ENCODE assay signal across 11 cellular contexts in genomic region chr17:47278561-47278960, GRCh38. TPM values are rescaled to one million over a fixed set of nuclear protein-coding genes. Genes with fewer than 3 reads are reported as not detected.
DNase-seq lines count a peak whose midpoint lies in the region; TF ChIP-seq lines count a peak whose summit lies in the region.
"Had no signal": no experiment of that assay in that cellular context is flagged by ENCODE, and none has a peak within 500 bp of the region (broad histone marks: within the 10 kb centered on the region; RNA-seq: fewer than 3 reads in every experiment).

No MANE protein-coding gene starts in this region.

- H3K4me1 Mint-ChIP-seq in IgD-negative memory B cell (peaks cover 34 to 46% (median 41%) of the 10 kb centered on the region in 3 donors), brain (peaks cover 45% of the 10 kb centered on the region), mesothelial cell of epicardium (peaks cover 36% of the 10 kb centered on the region)

- H3K4me3 Mint-ChIP-seq in IgD-negative memory B cell (peak overlapping the region in 3 of 4 donors; percentile 51 to 92 (median 75)), brain (no peak overlapping the region), mesothelial cell of epicardium (no peak overlapping the region)
- H3K4me3 Mint-ChIP-seq: central memory CD8-positive, alpha-beta T cell had no signal

- no peaks in the 10 kb centered on the region for H3K36me3 ChIP-seq in tibial nerve

- no peak for TF ChIP-seq EP300 in tibial nerve (IDR thresholded peaks at IDR 0.05)

- peak overlapping the region; percentile 73 to 89 (median 82) for H3K27ac ChIP-seq in tibial nerve

- peaks cover 0 to 4% (median 0%) of the 10 kb centered on the region in 3 donors for H3K9me3 Mint-ChIP-seq in IgD-negative memory B cell
- H3K9me3 Mint-ChIP-seq in brain: peaks cover 0 to 2% (median 0%) of the 10 kb centered on the region in 5 experiments
- H3K9me3 Mint-ChIP-seq in mesothelial cell of epicardium: no peaks in the 10 kb centered on the region
- H3K9me3 Mint-ChIP-seq: central memory CD8-positive, alpha-beta T cell had no signal

- TF ChIP-seq POLR2A in tibial nerve (IDR thresholded peaks at IDR 0.05): no peak

- H3K36me3 Mint-ChIP-seq in IgD-negative memory B cell (peaks cover 2% of the 10 kb centered on the region), brain (no peaks in the 10 kb centered on the region), mesothelial cell of epicardium (no peaks in the 10 kb centered on the region)

- DNase-seq in mesothelial cell of epicardium (ENCODE audit: low spot score in 2 of 2, unreplicated experiment in 2 of 2): no peak
- DNase-seq in tibial nerve (ENCODE audit: low spot score in 2 of 2): no peak
- DNase-seq in kidney glomerular epithelial cell (lab: John Stamatoyannopoulos, UW): no peak
- DNase-seq in DMS79 (lab: John Stamatoyannopoulos, UW): no peak
- no peak for DNase-seq in NCI-H2107 treated with DMSO at 0.1 percent for 48 hours (lab: John Stamatoyannopoulos, UW; ENCODE audit: unreplicated experiment)
- DNase-seq: DMS 273 treated with DMSO at 0.1 percent for 48 hours had no signal

- no peaks in the 10 kb centered on the region for H3K27me3 ChIP-seq in tibial nerve

- H3K4me3 ChIP-seq in tibial nerve: no peak overlapping the region

- peaks cover 0 to 75% (median 53%) of the 10 kb centered on the region in 4 donors for H3K4me1 ChIP-seq in tibial nerve

- H3K27ac Mint-ChIP-seq in IgD-negative memory B cell (peak overlapping the region; percentile 65 to 83 (median 75)), brain (peak overlapping the region in 3 of 5 experiments; percentile 70 to 84 (median 73)), mesothelial cell of epicardium (peak overlapping the region; percentile 80)
- H3K27ac Mint-ChIP-seq: progenitor cell of endocrine pancreas had no signal

- 84 to 85% methylated on average over 4 of the region's 4 CpGs for WGBS in tibial nerve, 2 donors

- H3K9me3 ChIP-seq in tibial nerve: no peaks in the 10 kb centered on the region

- TF ChIP-seq CTCF in brain (conservative IDR thresholded peaks at IDR 0.05) (no peak), mesothelial cell of epicardium (IDR thresholded peaks at IDR 0.05; ENCODE audit: unreplicated experiment) (no peak), tibial nerve (IDR thresholded peaks at IDR 0.05) (no peak)

- H3K27me3 Mint-ChIP-seq in IgD-negative memory B cell (no peaks in the 10 kb centered on the region), brain (peaks cover 21% of the 10 kb centered on the region), mesothelial cell of epicardium (ENCODE audit: low read depth) (no peaks in the 10 kb centered on the region)

RNA-seq across cellular contexts. Expression of gene ITGB3, which starts 24.9 kb away (rescaled TPM):
- polyA plus RNA-seq in IgD-negative memory B cell (3.4 TPM), brain (ENCODE audit: insufficient read depth, low read depth, low replicate concordance) (0.63 TPM)
- total RNA-seq in mesothelial cell of epicardium (1.0 to 1.5 TPM (median 1.1 TPM) in 3 replicates), tibial nerve (10 to 100 TPM; 17.5 to 26.7 (median 22.1) TPM)
- total RNA-seq: NCI-H460, progenitor cell of endocrine pancreas had no signal

RNA-seq across cellular contexts. Expression of gene EFCAB13, which starts 45.2 kb away (rescaled TPM):
- polyA plus RNA-seq in IgD-negative memory B cell: 10.2 TPM
- polyA plus RNA-seq in brain (ENCODE audit: insufficient read depth, low read depth, low replicate concordance): 2.2 TPM
- total RNA-seq in mesothelial cell of epicardium: 4.3 to 5.7 TPM (median 4.8 TPM) in 3 replicates
- total RNA-seq in tibial nerve: 10 to 100 TPM in 2 of 4 donors, 1 to 10 TPM in 2; 6.5 to 15.1 (median 10.2) TPM

Comparison
In these comparisons a context has a peak if more than half of its experiments do, and no peak if none do; other contexts are left out.
1. H3K4me3 Mint-ChIP-seq: peak in IgD-negative memory B cell (3 of 4); none in brain (0 of 5) and mesothelial cell of epicardium (single experiment).
2. Peak in every context shown above with its lines, with median percentiles within 50 percentile points of each other: H3K27ac Mint-ChIP-seq.